1 cellular context compared by ENCODE assay signal in the genomic region with DNA sequence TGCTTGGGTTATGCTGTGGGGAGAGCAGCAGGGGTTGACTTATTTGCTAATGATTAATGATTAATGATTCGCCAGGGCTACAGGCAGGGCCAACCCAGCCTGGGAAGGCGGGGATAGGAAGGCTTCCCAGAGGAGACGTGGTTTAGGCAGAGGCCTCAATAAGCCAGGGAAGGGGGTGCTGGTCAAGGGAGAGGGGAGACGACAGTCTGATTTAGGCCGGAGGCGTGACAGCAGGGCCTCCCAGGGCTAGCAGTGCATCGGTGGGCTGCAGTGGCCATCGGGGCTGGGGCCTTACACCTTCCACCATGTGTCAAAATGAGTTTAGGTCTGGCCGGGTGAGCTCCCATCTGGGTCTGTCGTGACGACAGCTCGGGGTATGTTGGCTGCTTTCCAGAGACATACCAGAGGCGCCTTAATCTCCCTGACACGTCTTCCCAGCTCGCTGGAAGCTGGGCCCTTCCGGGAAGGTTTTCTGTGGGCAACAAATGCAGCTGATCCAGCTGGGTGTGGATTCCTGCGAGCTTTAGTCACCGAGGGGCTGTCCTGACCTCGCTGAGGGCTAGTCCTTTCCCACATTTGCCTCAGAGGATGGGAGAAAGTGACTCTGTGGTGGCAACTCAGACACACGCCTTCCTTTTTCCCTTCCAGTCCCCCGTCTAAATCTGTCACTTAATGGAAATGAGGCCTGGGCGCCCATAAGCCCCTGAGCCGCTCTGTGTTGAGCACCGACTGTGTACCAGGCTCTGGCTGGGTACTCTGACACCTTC.
TF ChIP-seq lines count a peak whose summit lies in the region.

No MANE protein-coding gene starts in this region.

TF ChIP-seq in HepG2, 621 proteins besides CTCF, POLR2A, EP300 and RAD21 (continued from another document and continues in another):
- TF ChIP-seq, protein P1, sequence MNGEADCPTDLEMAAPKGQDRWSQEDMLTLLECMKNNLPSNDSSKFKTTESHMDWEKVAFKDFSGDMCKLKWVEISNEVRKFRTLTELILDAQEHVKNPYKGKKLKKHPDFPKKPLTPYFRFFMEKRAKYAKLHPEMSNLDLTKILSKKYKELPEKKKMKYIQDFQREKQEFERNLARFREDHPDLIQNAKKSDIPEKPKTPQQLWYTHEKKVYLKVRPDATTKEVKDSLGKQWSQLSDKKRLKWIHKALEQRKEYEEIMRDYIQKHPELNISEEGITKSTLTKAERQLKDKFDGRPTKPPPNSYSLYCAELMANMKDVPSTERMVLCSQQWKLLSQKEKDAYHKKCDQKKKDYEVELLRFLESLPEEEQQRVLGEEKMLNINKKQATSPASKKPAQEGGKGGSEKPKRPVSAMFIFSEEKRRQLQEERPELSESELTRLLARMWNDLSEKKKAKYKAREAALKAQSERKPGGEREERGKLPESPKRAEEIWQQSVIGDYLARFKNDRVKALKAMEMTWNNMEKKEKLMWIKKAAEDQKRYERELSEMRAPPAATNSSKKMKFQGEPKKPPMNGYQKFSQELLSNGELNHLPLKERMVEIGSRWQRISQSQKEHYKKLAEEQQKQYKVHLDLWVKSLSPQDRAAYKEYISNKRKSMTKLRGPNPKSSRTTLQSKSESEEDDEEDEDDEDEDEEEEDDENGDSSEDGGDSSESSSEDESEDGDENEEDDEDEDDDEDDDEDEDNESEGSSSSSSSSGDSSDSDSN (CRISPR knock-in tag; IDR thresholded peaks at IDR 0.05): peak; percentile 60
- TF ChIP-seq KDM4B (CRISPR knock-in tag; IDR thresholded peaks at IDR 0.05) (0 out of 2 replicates have a peak, but pooled peaks have one; percentile 61), ZNF317 (CRISPR knock-in tag; IDR thresholded peaks at IDR 0.05) (peak; percentile 70; the same call in 1 of the 2 replicates), ZNF543 (CRISPR knock-in tag; IDR thresholded peaks at IDR 0.05) (peak; percentile 34; the same call in 1 of the 2 replicates), ZNF850 (CRISPR knock-in tag; conservative IDR thresholded peaks at IDR 0.05) (no peak), CBFB (CRISPR knock-in tag; IDR thresholded peaks at IDR 0.05) (0 out of 2 replicates have a peak, but pooled peaks have one; percentile 54), ASH2L (IDR thresholded peaks at IDR 0.05; ENCODE audit: insufficient read length, low read depth, low read length) (peak; percentile 51), CREM (IDR thresholded peaks at IDR 0.05) (peak; percentile 49; the same call in 1 of the 2 replicates), CREM (CRISPR knock-in tag; IDR thresholded peaks at IDR 0.05) (no peak), FOSL1 (CRISPR knock-in tag; IDR thresholded peaks at IDR 0.05; ENCODE audit: borderline replicate concordance) (no peak), EED (CRISPR knock-in tag; IDR thresholded peaks at IDR 0.05) (0 out of 2 replicates have a peak, but pooled peaks have one; percentile 36), DR1 (CRISPR knock-in tag; IDR thresholded peaks at IDR 0.05) (peak; percentile 86), ZNF138 (CRISPR knock-in tag; IDR thresholded peaks at IDR 0.05; ENCODE audit: low read depth) (peak; percentile 55; the same call in 1 of the 2 replicates), RBM22 (optimal IDR thresholded peaks at IDR 0.05; ENCODE audit: low read length) (no peak), RFXAP (CRISPR knock-in tag; IDR thresholded peaks at IDR 0.05; ENCODE audit: borderline replicate concordance) (peak; percentile 22; the same call in 1 of the 2 replicates), ZNF569 (CRISPR knock-in tag; IDR thresholded peaks at IDR 0.05; ENCODE audit: borderline replicate concordance) (0 out of 2 replicates have a peak, but pooled peaks have one; percentile 14), ZC3H13 (CRISPR knock-in tag; IDR thresholded peaks at IDR 0.05) (0 out of 2 replicates have a peak, but pooled peaks have one; percentile 43), KDM5B (CRISPR knock-in tag; IDR thresholded peaks at IDR 0.05; ENCODE audit: borderline replicate concordance) (peak; percentile 94), ZNF776 (CRISPR knock-in tag; IDR thresholded peaks at IDR 0.05) (peak; percentile 76; the same call in 1 of the 2 replicates), NFKBIZ (CRISPR knock-in tag; IDR thresholded peaks at IDR 0.05) (no peak), TCF12 (IDR thresholded peaks at IDR 0.05) (no peak), TCF12 (CRISPR knock-in tag; IDR thresholded peaks at IDR 0.05) (no peak), ZNF605 (CRISPR knock-in tag; IDR thresholded peaks at IDR 0.05) (peak; percentile 90), ZNF720 (CRISPR knock-in tag; IDR thresholded peaks at IDR 0.05) (0 out of 2 replicates have a peak, but pooled peaks have one; percentile 27), SKI (IDR thresholded peaks at IDR 0.05; ENCODE audit: partially characterized antibody) (peak; percentile 42), SMAD3 (CRISPR knock-in tag; IDR thresholded peaks at IDR 0.05) (peak; percentile 36; the same call in 1 of the 2 replicates), PAWR (CRISPR knock-in tag; IDR thresholded peaks at IDR 0.05; ENCODE audit: borderline replicate concordance) (no peak), SRSF1 (optimal IDR thresholded peaks at IDR 0.05; ENCODE audit: low read depth, low read length) (peak; percentile 72), ZNF766 (CRISPR knock-in tag; IDR thresholded peaks at IDR 0.05; ENCODE audit: borderline replicate concordance) (no peak; the same call in 1 of the 2 replicates)
- TF ChIP-seq, protein P2, sequence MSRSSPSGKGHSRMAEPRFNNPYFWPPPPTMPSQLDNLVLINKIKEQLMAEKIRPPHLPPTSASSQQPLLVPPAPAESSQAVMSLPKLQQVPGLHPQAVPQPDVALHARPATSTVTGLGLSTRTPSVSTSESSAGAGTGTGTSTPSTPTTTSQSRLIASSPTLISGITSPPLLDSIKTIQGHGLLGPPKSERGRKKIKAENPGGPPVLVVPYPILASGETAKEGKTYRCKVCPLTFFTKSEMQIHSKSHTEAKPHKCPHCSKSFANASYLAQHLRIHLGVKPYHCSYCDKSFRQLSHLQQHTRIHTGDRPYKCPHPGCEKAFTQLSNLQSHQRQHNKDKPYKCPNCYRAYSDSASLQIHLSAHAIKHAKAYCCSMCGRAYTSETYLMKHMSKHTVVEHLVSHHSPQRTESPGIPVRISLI (CRISPR knock-in tag; IDR thresholded peaks at IDR 0.05; ENCODE audit: borderline replicate concordance): peak; percentile 53; the same call in 1 of the 2 replicates
- TF ChIP-seq, protein P3, sequence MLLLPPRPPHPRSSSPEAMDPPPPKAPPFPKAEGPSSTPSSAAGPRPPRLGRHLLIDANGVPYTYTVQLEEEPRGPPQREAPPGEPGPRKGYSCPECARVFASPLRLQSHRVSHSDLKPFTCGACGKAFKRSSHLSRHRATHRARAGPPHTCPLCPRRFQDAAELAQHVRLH (CRISPR knock-in tag; IDR thresholded peaks at IDR 0.05; ENCODE audit: borderline replicate concordance, low read depth): peak; percentile 89; the same call in 1 of the 2 replicates
- TF ChIP-seq, protein P4, sequence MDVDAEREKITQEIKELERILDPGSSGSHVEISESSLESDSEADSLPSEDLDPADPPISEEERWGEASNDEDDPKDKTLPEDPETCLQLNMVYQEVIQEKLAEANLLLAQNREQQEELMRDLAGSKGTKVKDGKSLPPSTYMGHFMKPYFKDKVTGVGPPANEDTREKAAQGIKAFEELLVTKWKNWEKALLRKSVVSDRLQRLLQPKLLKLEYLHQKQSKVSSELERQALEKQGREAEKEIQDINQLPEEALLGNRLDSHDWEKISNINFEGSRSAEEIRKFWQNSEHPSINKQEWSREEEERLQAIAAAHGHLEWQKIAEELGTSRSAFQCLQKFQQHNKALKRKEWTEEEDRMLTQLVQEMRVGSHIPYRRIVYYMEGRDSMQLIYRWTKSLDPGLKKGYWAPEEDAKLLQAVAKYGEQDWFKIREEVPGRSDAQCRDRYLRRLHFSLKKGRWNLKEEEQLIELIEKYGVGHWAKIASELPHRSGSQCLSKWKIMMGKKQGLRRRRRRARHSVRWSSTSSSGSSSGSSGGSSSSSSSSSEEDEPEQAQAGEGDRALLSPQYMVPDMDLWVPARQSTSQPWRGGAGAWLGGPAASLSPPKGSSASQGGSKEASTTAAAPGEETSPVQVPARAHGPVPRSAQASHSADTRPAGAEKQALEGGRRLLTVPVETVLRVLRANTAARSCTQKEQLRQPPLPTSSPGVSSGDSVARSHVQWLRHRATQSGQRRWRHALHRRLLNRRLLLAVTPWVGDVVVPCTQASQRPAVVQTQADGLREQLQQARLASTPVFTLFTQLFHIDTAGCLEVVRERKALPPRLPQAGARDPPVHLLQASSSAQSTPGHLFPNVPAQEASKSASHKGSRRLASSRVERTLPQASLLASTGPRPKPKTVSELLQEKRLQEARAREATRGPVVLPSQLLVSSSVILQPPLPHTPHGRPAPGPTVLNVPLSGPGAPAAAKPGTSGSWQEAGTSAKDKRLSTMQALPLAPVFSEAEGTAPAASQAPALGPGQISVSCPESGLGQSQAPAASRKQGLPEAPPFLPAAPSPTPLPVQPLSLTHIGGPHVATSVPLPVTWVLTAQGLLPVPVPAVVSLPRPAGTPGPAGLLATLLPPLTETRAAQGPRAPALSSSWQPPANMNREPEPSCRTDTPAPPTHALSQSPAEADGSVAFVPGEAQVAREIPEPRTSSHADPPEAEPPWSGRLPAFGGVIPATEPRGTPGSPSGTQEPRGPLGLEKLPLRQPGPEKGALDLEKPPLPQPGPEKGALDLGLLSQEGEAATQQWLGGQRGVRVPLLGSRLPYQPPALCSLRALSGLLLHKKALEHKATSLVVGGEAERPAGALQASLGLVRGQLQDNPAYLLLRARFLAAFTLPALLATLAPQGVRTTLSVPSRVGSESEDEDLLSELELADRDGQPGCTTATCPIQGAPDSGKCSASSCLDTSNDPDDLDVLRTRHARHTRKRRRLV (CRISPR knock-in tag; IDR thresholded peaks at IDR 0.05): peak; percentile 90; the same call in 1 of the 2 replicates
- TF ChIP-seq, protein P5, sequence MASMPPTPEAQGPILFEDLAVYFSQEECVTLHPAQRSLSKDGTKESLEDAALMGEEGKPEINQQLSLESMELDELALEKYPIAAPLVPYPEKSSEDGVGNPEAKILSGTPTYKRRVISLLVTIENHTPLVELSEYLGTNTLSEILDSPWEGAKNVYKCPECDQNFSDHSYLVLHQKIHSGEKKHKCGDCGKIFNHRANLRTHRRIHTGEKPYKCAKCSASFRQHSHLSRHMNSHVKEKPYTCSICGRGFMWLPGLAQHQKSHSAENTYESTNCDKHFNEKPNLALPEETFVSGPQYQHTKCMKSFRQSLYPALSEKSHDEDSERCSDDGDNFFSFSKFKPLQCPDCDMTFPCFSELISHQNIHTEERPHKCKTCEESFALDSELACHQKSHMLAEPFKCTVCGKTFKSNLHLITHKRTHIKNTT (CRISPR knock-in tag; IDR thresholded peaks at IDR 0.05): no peak
- TF ChIP-seq, protein P6, sequence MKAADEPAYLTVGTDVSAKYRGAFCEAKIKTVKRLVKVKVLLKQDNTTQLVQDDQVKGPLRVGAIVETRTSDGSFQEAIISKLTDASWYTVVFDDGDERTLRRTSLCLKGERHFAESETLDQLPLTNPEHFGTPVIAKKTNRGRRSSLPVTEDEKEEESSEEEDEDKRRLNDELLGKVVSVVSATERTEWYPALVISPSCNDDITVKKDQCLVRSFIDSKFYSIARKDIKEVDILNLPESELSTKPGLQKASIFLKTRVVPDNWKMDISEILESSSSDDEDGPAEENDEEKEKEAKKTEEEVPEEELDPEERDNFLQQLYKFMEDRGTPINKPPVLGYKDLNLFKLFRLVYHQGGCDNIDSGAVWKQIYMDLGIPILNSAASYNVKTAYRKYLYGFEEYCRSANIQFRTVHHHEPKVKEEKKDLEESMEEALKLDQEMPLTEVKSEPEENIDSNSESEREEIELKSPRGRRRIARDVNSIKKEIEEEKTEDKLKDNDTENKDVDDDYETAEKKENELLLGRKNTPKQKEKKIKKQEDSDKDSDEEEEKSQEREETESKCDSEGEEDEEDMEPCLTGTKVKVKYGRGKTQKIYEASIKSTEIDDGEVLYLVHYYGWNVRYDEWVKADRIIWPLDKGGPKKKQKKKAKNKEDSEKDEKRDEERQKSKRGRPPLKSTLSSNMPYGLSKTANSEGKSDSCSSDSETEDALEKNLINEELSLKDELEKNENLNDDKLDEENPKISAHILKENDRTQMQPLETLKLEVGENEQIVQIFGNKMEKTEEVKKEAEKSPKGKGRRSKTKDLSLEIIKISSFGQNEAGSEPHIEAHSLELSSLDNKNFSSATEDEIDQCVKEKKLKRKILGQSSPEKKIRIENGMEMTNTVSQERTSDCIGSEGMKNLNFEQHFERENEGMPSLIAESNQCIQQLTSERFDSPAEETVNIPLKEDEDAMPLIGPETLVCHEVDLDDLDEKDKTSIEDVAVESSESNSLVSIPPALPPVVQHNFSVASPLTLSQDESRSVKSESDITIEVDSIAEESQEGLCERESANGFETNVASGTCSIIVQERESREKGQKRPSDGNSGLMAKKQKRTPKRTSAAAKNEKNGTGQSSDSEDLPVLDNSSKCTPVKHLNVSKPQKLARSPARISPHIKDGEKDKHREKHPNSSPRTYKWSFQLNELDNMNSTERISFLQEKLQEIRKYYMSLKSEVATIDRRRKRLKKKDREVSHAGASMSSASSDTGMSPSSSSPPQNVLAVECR (CRISPR knock-in tag; IDR thresholded peaks at IDR 0.05; ENCODE audit: borderline replicate concordance): peak; percentile 72; the same call in 1 of the 2 replicates
- TF ChIP-seq, protein P7, sequence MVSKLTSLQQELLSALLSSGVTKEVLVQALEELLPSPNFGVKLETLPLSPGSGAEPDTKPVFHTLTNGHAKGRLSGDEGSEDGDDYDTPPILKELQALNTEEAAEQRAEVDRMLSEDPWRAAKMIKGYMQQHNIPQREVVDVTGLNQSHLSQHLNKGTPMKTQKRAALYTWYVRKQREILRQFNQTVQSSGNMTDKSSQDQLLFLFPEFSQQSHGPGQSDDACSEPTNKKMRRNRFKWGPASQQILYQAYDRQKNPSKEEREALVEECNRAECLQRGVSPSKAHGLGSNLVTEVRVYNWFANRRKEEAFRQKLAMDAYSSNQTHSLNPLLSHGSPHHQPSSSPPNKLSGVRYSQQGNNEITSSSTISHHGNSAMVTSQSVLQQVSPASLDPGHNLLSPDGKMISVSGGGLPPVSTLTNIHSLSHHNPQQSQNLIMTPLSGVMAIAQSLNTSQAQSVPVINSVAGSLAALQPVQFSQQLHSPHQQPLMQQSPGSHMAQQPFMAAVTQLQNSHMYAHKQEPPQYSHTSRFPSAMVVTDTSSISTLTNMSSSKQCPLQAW (CRISPR knock-in tag; IDR thresholded peaks at IDR 0.05): peak; percentile 99
- TF ChIP-seq, protein P8, sequence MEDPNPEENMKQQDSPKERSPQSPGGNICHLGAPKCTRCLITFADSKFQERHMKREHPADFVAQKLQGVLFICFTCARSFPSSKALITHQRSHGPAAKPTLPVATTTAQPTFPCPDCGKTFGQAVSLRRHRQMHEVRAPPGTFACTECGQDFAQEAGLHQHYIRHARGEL (CRISPR knock-in tag; IDR thresholded peaks at IDR 0.05): no peak
